ENCODE assay signal across 8 cellular contexts in the genomic region with DNA sequence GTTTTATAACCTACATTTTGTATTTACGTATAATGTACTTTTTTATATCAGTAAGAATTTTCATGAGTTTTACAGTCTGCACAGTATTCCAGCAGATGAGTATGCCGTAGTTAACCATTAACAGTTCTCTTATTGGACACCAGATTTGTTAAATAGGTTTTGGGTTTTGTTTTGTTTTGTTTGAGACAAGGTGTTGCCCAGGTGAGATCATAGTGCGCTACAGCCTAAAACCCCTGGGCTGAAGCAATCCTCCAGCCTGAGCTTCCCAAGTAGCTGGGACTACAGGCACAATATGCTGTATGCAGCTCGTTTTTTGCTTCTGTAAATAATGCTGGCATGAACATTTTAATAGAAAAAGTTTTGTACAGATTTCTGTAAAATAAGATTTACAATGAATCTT.
DNase-seq lines count a peak whose midpoint lies in the region; ATAC-seq and TF ChIP-seq lines count a peak whose summit lies in the region.

No MANE protein-coding gene starts in this region.

- H3K27me3 ChIP-seq in right atrium auricular region (no peaks in the 10 kb centered on the region), WERI-Rb-1 (ENCODE audit: insufficient read depth, low read depth, severe bottlenecking) (no peaks in the 10 kb centered on the region), testis (no peaks in the 10 kb centered on the region)

- H3K4me3 ChIP-seq in right atrium auricular region (peak overlapping the region in 1 of 2 donors; percentile 57), WERI-Rb-1 (ENCODE audit: low read depth, low read length) (no peak overlapping the region; the same call in 1 of the 2 replicates), testis (no peak overlapping the region)

- H3K4me1 ChIP-seq in right atrium auricular region (peaks cover 0 to 11% of the 10 kb centered on the region in 2 donors), testis (peaks cover 16% of the 10 kb centered on the region)

- TF ChIP-seq POLR2A in testis (IDR thresholded peaks at IDR 0.05): no peak

- TF ChIP-seq CTCF in right atrium auricular region (IDR thresholded peaks at IDR 0.05): no peak
- no peak for TF ChIP-seq CTCF in WERI-Rb-1 (IDR thresholded peaks at IDR 0.05; ENCODE audit: low read depth, low read length)
- TF ChIP-seq CTCF in testis (IDR thresholded peaks at IDR 0.05): no peak

- intact Hi-C loops in left cardiac atrium (cut with DNase I) (loop anchor here in 1 of 2 donors (2.0 kb wide), 1 partner anchor 71 kb away; no protein-coding TSS in a partner anchor), testis (cut with DNase I; ENCODE audit: low total_unique reads) (no loop called here)

- H3K27ac ChIP-seq in right atrium auricular region (peak overlapping the region; percentile 94 to 95), WERI-Rb-1 (peak overlapping the region; percentile 97), testis (peak overlapping the region; percentile 99)

- H3K36me3 ChIP-seq in right atrium auricular region: no peaks in the 10 kb centered on the region
- H3K36me3 ChIP-seq in WERI-Rb-1: no peaks in the 10 kb centered on the region
- no peaks in the 10 kb centered on the region for H3K36me3 ChIP-seq in testis (ENCODE audit: low read depth, missing control alignments)

- no peak for ATAC-seq in left cardiac atrium
- ATAC-seq in HG02885 (IDR thresholded peaks at IDR 0.05; ENCODE audit: poor library complexity, unreplicated experiment): no peak
- ATAC-seq in GM18511 (IDR thresholded peaks at IDR 0.05; ENCODE audit: unreplicated experiment): no peak

- H3K9me3 ChIP-seq in right atrium auricular region: no peaks in the 10 kb centered on the region
- no peaks in the 10 kb centered on the region for H3K9me3 ChIP-seq in WERI-Rb-1 (ENCODE audit: severe bottlenecking)
- H3K9me3 ChIP-seq in testis: no peaks in the 10 kb centered on the region

- WGBS in testis, 2 donors: 44 to 45% methylated on average over 4 of the region's 4 CpGs

- DNase-seq in right atrium auricular region (ENCODE audit: low spot score) (no peak), left cardiac atrium (no peak), WERI-Rb-1 (no peak), kidney glomerular epithelial cell (lab: John Stamatoyannopoulos, UW) (peak; percentile 76), testis (no peak), KG1 (lab: John Stamatoyannopoulos, UW) (no peak)
